1 cellular context compared by ENCODE assay signal in the genomic region with DNA sequence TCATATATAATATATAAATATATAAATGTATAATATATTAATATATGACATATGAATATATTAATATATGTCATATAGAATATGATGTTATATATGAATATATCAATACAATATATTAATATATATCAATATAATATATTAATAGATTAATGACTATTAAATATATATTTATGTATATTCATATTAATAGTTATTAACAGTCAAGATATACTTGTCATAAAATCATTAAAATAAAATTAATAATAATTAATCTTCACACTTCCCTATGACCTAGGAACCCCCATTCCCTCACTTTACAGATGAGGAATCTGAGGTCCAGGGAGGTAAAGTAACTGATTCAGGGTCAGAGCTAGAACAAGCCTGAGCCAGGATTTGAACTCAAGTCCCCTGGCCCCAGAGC.
TF ChIP-seq lines count a peak whose summit lies in the region.

No MANE protein-coding gene starts in this region.

TF ChIP-seq in K562, 482 proteins besides CTCF, POLR2A, EP300 and RAD21 (continued from another document):
- TF ChIP-seq, protein P1, sequence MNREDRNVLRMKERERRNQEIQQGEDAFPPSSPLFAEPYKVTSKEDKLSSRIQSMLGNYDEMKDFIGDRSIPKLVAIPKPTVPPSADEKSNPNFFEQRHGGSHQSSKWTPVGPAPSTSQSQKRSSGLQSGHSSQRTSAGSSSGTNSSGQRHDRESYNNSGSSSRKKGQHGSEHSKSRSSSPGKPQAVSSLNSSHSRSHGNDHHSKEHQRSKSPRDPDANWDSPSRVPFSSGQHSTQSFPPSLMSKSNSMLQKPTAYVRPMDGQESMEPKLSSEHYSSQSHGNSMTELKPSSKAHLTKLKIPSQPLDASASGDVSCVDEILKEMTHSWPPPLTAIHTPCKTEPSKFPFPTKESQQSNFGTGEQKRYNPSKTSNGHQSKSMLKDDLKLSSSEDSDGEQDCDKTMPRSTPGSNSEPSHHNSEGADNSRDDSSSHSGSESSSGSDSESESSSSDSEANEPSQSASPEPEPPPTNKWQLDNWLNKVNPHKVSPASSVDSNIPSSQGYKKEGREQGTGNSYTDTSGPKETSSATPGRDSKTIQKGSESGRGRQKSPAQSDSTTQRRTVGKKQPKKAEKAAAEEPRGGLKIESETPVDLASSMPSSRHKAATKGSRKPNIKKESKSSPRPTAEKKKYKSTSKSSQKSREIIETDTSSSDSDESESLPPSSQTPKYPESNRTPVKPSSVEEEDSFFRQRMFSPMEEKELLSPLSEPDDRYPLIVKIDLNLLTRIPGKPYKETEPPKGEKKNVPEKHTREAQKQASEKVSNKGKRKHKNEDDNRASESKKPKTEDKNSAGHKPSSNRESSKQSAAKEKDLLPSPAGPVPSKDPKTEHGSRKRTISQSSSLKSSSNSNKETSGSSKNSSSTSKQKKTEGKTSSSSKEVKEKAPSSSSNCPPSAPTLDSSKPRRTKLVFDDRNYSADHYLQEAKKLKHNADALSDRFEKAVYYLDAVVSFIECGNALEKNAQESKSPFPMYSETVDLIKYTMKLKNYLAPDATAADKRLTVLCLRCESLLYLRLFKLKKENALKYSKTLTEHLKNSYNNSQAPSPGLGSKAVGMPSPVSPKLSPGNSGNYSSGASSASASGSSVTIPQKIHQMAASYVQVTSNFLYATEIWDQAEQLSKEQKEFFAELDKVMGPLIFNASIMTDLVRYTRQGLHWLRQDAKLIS (CRISPR knock-in tag; IDR thresholded peaks at IDR 0.05), result no peak
- TF ChIP-seq NELFE (IDR thresholded peaks at IDR 0.05; ENCODE audit: insufficient read depth, insufficient read length), result no peak
